8 cellular contexts compared by ENCODE assay signal in the genomic region with DNA sequence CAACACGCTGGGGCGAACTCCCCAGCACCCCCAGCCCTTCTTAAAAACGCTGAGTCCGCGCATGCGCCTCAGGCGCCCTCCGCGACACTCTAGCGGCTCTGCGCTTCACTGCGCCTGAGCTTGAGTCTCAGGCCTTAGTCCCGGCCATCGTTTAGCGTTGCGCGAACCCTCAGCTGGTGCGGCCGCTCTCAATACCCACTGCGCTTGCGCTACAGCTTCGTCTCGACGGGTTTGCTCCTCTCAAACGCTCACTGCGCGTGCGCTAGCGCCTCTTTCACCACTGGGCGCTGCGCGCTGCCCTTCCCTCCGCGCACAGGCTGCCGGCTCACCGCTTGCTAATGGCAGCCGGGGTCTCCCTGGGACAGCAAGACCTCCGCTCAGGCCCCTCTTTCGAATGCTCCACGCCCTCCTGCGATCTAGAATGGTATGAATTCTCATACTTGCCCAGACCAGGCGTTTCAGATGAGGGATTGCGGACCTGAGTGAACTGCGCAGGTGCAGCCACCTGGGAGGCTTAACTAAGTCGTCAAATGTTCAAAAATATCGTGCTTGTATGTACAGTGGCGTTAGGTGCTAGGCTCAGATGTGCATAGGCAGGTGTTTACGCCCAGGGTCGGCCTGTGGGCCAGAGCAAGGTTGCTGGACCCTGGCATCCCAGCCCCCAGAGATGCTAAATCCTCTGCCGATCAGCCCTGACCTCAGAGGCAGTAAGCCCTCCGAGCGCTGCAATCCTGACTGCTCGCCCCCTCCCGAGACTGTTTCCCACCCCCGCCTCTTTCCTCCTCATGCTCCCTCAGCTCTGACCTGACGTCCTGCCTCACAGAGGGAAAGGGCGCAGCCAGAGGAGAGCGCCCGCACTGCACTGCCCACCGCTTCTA. TPM values are rescaled to one million over a fixed set of nuclear protein-coding genes. Genes with fewer than 3 reads are reported as not detected.
DNase-seq lines count a peak whose midpoint lies in the region; ATAC-seq and TF ChIP-seq lines count a peak whose summit lies in the region.

A gene with protein sequence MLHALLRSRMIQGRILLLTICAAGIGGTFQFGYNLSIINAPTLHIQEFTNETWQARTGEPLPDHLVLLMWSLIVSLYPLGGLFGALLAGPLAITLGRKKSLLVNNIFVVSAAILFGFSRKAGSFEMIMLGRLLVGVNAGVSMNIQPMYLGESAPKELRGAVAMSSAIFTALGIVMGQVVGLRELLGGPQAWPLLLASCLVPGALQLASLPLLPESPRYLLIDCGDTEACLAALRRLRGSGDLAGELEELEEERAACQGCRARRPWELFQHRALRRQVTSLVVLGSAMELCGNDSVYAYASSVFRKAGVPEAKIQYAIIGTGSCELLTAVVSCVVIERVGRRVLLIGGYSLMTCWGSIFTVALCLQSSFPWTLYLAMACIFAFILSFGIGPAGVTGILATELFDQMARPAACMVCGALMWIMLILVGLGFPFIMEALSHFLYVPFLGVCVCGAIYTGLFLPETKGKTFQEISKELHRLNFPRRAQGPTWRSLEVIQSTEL (plus strand): TSS at position 270 of the 878 bp plus-strand sequence. CDS start 125 bp downstream, at position 395.

- H3K4me3 ChIP-seq in epithelial cell of proximal tubule (ENCODE audit: low read depth, low read length) = peak within 1 kb of the TSS; percentile 96

- no peaks in the 10 kb centered on the region for H3K36me3 Mint-ChIP-seq in IgD-negative memory B cell

- H3K4me1 Mint-ChIP-seq in IgD-negative memory B cell = peaks cover 5 to 17% (median 12%) of the 10 kb centered on the region in 3 donors

- no peaks in the 10 kb centered on the region for H3K9me3 Mint-ChIP-seq in IgD-negative memory B cell

- peak; percentile 25 for TF ChIP-seq CTCF in epithelial cell of proximal tubule (conservative IDR thresholded peaks at IDR 0.05; ENCODE audit: low read depth, low read length)

- H3K4me3 Mint-ChIP-seq in IgD-negative memory B cell = peak within 1 kb of the TSS; percentile 91 to 99 (median 95)

- DNase-seq in DMS153 treated with DMSO at 0.1 percent for 48 hours (lab: John Stamatoyannopoulos, UW; ENCODE audit: unreplicated experiment) = peak; percentile 96
- DNase-seq in OCI-M1 (lab: John Stamatoyannopoulos, UW) = peak; percentile 100
- peak; percentile 89 for DNase-seq in activated T-cell treated with anti-CD3 and anti-CD28 coated beads, Interleukin-2, amount 50 U/mL, for 1 hour
- DNase-seq in epithelial cell of proximal tubule (ENCODE audit: low read depth) = peak; percentile 78
- DNase-seq in mucosa of gallbladder (ENCODE audit: low spot score) = peak; percentile 98
- DNase-seq in stimulated activated CD8-positive, alpha-beta memory T cell treated with anti-CD3 and anti-CD28 coated beads, Interleukin-4, amount 100 ng/mL, for 24 hours (ENCODE audit: low read depth) = peak; percentile 91

- H3K27ac Mint-ChIP-seq in IgD-negative memory B cell = peak within 1 kb of the TSS; percentile 89 to 96 (median 96)

- peak; percentile 91 for ATAC-seq in GM21529 (IDR thresholded peaks at IDR 0.05; ENCODE audit: unreplicated experiment)

- H3K27me3 Mint-ChIP-seq in IgD-negative memory B cell = no peaks in the 10 kb centered on the region

RNA-seq across cellular contexts. Expression of the gene that starts here (rescaled TPM):
- polyA plus RNA-seq in IgD-negative memory B cell = 20.7 TPM
- 13.1 and 14.3 TPM in 2 replicates for total RNA-seq in epithelial cell of proximal tubule
- total RNA-seq in mucosa of gallbladder = 24.0 TPM

Comparison
In these comparisons a context has a peak if more than half of its experiments do, and no peak if none do; other contexts are left out.
1. Peak in every context shown above with its lines: DNase-seq, ATAC-seq and H3K4me3 ChIP-seq.